9 cellular contexts compared by ENCODE assay signal in the genomic region with DNA sequence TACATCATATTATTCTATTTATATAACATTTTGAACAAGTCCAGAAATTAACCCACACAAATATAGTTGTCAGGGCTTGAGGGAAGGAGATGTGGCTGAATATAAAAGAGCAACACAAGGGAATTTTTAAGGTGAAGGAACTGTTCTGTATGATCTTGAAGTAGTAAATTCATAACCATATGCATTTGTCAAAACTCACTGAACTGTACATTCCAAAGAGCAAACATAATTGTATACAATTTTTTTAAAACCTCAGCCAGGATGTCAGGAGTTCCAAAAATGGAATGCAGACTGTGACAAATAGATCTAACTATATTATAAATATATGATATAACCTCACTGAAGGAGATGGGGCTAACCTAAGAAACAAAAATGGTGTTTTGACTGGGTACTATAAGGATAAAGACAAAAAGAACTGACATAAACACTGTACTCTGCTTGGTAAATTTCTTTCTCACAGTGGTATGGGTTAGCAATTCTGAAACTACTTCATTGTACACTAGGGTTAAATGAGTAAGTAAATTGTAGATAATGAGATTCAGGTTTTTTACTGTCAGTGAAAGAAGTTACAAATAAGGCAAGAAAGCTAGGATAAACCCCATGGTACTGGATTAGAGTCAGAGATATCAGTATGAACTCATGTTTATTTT. TPM values are rescaled to one million over a fixed set of nuclear protein-coding genes. Genes with fewer than 3 reads are reported as not detected.
DNase-seq lines count a peak whose midpoint lies in the region; ATAC-seq and TF ChIP-seq lines count a peak whose summit lies in the region.
"Had no signal": no experiment of that assay in that cellular context is flagged by ENCODE, and none has a peak within 500 bp of the region (broad histone marks: within the 10 kb centered on the region; RNA-seq: fewer than 3 reads in every experiment).

No MANE protein-coding gene starts in this region.

- no peak for DNase-seq in SK-N-SH
- DNase-seq in fibroblast of lung (ENCODE audit: low read depth in 2 of 2) = peak; percentile 23 to 47
- no peak for DNase-seq in SK-N-DZ (ENCODE audit: low spot score)
- DNase-seq in right atrium auricular region (ENCODE audit: low spot score) = no peak
- no peak for DNase-seq in aorta

- H3K79me2 ChIP-seq in SK-N-SH (ENCODE audit: insufficient read depth) (peaks cover 98% of the 10 kb centered on the region), fibroblast of lung (ENCODE audit: control insufficient read depth, insufficient read depth, low read length) (peaks cover 47% of the 10 kb centered on the region)

- H2AFZ ChIP-seq in SK-N-SH (ENCODE audit: low read depth) (no peak overlapping the region), fibroblast of lung (ENCODE audit: low read length) (no peak overlapping the region)

- H3K9me2 ChIP-seq in SK-N-SH = no peaks in the 10 kb centered on the region

- H3K27ac ChIP-seq in SK-N-SH (ENCODE audit: low read depth in 2 of 2, low read length in 1 of 2) = peak overlapping the region in 1 of 2 experiments; percentile 60; a peak in 3 of 4 replicates
- H3K27ac ChIP-seq in fibroblast of lung (ENCODE audit: insufficient read depth, low read length) = peak overlapping the region; percentile 29
- no peak overlapping the region for H3K27ac ChIP-seq in right atrium auricular region
- no peak overlapping the region for H3K27ac ChIP-seq in aorta (ENCODE audit: low read depth in 1 of 2, low read length in 2 of 2)

- H3K4me2 ChIP-seq in SK-N-SH (no peak overlapping the region), fibroblast of lung (ENCODE audit: extremely low read depth, insufficient read depth, low read length) (no peak overlapping the region)

- H3K4me3 ChIP-seq in SK-N-SH (ENCODE audit: low read depth in 2 of 2, low read length in 1 of 2) (no peak overlapping the region), fibroblast of lung (replicated peaks in 1 of 4; ENCODE audit: control extremely low read depth in 1 of 4, insufficient read depth in 1 of 4, low read depth in 3 of 4, low read length in 4 of 4) (no peak overlapping the region), right atrium auricular region (no peak overlapping the region), aorta (ENCODE audit: low read length in 2 of 2) (no peak overlapping the region)
- H3K4me3 ChIP-seq: K562 had no signal

- no peaks in the 10 kb centered on the region for H3K9me3 ChIP-seq in SK-N-SH
- no peaks in the 10 kb centered on the region for H3K9me3 ChIP-seq in fibroblast of lung (ENCODE audit: control insufficient read depth, insufficient read depth, low read depth, low read length)
- H3K9me3 ChIP-seq in right atrium auricular region = no peaks in the 10 kb centered on the region
- H3K9me3 ChIP-seq in aorta (ENCODE audit: control insufficient read depth, low read length) = no peaks in the 10 kb centered on the region

- H4K20me1 ChIP-seq in SK-N-SH (ENCODE audit: insufficient read depth) (peaks cover 52% of the 10 kb centered on the region), fibroblast of lung (ENCODE audit: control insufficient read depth, extremely low read depth, insufficient read depth, low read length) (no peaks in the 10 kb centered on the region)

- H3K4me1 ChIP-seq in SK-N-SH (ENCODE audit: control insufficient read depth in 1 of 2, insufficient read depth in 2 of 2, low read depth in 1 of 2, low read length in 1 of 2) (peaks cover 0 to 6% of the 10 kb centered on the region in 2 experiments; a peak in 3 of 4 replicates), fibroblast of lung (ENCODE audit: control insufficient read depth, extremely low read depth, insufficient read depth, low read length) (no peaks in the 10 kb centered on the region), right atrium auricular region (peaks cover 0 to 38% of the 10 kb centered on the region in 2 donors), aorta (ENCODE audit: control insufficient read depth in 1 of 2, insufficient read depth in 2 of 2, low read length in 2 of 2) (peaks cover 1 to 3% of the 10 kb centered on the region in 2 donors)

- peaks cover 5 to 20% of the 10 kb centered on the region in 2 experiments for H3K36me3 ChIP-seq in SK-N-SH (replicated peaks in 1 of 2; ENCODE audit: control insufficient read depth in 1 of 2, insufficient read depth in 2 of 2, low read length in 1 of 2)
- H3K36me3 ChIP-seq in fibroblast of lung (ENCODE audit: control insufficient read depth, insufficient read depth, low read length) = no peaks in the 10 kb centered on the region
- no peaks in the 10 kb centered on the region for H3K36me3 ChIP-seq in right atrium auricular region
- no peaks in the 10 kb centered on the region for H3K36me3 ChIP-seq in aorta (ENCODE audit: control insufficient read depth in 1 of 2, insufficient read depth in 2 of 2, low read length in 1 of 2)

- CTCF ChIA-PET in SK-N-SH (lab: Yijun Ruan, JAX) = no interaction called here

- ATAC-seq in SK-N-SH treated with all-trans-retinoic acid at 6 μM for 48 hours = peak; percentile 70
- peak; percentile 93 for ATAC-seq in GM21447 (IDR thresholded peaks at IDR 0.05; ENCODE audit: unreplicated experiment)
- ATAC-seq in HG03103 (IDR thresholded peaks at IDR 0.05; ENCODE audit: low read depth, unreplicated experiment) = peak; percentile 93
- ATAC-seq in aorta (ENCODE audit: low FRiP score) = no peak
- ATAC-seq: K562 had no signal

- POLR2A ChIA-PET in SK-N-SH (lab: Yijun Ruan, JAX) = no interaction called here

- TF ChIP-seq CTCF in SK-N-SH (IDR thresholded peaks at IDR 0.05) (no peak), fibroblast of lung (conservative IDR thresholded peaks at IDR 0.05 in 1 of 2, IDR thresholded peaks at IDR 0.05 in 1 of 2; ENCODE audit: low read depth in 1 of 2, low read length in 2 of 2) (no peak), right atrium auricular region (IDR thresholded peaks at IDR 0.05) (no peak)

- TF ChIP-seq EP300 in SK-N-SH (IDR thresholded peaks at IDR 0.05; ENCODE audit: borderline replicate concordance in 1 of 2, low read depth in 1 of 2, low read length in 1 of 2) = no peak

- intact Hi-C loops in aorta (cut with DNase I) = no loop called here

- TF ChIP-seq RAD21 in SK-N-SH (IDR thresholded peaks at IDR 0.05; ENCODE audit: low read length) = no peak

- H3K27me3 ChIP-seq in SK-N-SH (ENCODE audit: insufficient read depth) (no peaks in the 10 kb centered on the region), fibroblast of lung (ENCODE audit: control insufficient read depth, insufficient read depth, low read length) (no peaks in the 10 kb centered on the region), right atrium auricular region (no peaks in the 10 kb centered on the region), aorta (ENCODE audit: control insufficient read depth in 1 of 2, insufficient read depth in 2 of 2, low read length in 1 of 2) (no peaks in the 10 kb centered on the region)

- H3K9ac ChIP-seq in SK-N-SH (no peak overlapping the region), fibroblast of lung (ENCODE audit: insufficient read depth, low read length) (no peak overlapping the region)

- H3F3A ChIP-seq in SK-N-SH (replicated peaks; ENCODE audit: insufficient read depth) = peaks cover 17% of the 10 kb centered on the region

TF ChIP-seq in SK-N-SH treated with all-trans-retinoic acid at 6 μM for 48 hours, 23 proteins besides CTCF, POLR2A, EP300 and RAD21 (continues in another document):
- TF ChIP-seq, protein P1, sequence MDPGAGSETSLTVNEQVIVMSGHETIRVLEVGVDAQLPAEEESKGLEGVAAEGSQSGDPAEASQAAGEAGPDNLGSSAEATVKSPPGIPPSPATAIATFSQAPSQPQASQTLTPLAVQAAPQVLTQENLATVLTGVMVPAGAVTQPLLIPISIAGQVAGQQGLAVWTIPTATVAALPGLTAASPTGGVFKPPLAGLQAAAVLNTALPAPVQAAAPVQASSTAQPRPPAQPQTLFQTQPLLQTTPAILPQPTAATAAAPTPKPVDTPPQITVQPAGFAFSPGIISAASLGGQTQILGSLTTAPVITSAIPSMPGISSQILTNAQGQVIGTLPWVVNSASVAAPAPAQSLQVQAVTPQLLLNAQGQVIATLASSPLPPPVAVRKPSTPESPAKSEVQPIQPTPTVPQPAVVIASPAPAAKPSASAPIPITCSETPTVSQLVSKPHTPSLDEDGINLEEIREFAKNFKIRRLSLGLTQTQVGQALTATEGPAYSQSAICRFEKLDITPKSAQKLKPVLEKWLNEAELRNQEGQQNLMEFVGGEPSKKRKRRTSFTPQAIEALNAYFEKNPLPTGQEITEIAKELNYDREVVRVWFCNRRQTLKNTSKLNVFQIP (CRISPR knock-in tag; IDR thresholded peaks at IDR 0.05; ENCODE audit: borderline replicate concordance, low read depth) = no peak

TF ChIP-seq in SK-N-SH, 30 proteins besides CTCF, POLR2A, EP300 and RAD21 (continues in another document):
- TF ChIP-seq RCOR1 (IDR thresholded peaks at IDR 0.05; ENCODE audit: low read length) = no peak
- TF ChIP-seq MXI1 (IDR thresholded peaks at IDR 0.05; ENCODE audit: low read depth, low read length) = no peak
- TF ChIP-seq GATA2 (CRISPR knock-in tag; IDR thresholded peaks at IDR 0.05) = no peak
- no peak for TF ChIP-seq EZH2phosphoT487 (IDR thresholded peaks at IDR 0.05; ENCODE audit: borderline replicate concordance, low read depth)
- no peak for TF ChIP-seq FOXJ3 (CRISPR knock-in tag; IDR thresholded peaks at IDR 0.05)
- no peak for TF ChIP-seq SMC3 (IDR thresholded peaks at IDR 0.05; ENCODE audit: low read depth, low read length)
- no peak for TF ChIP-seq POLR2AphosphoS5 (IDR thresholded peaks at IDR 0.05; ENCODE audit: low read depth, low read length)
- no peak for TF ChIP-seq YY1 (IDR thresholded peaks at IDR 0.05; ENCODE audit: low read depth)

RNA-seq across cellular contexts. Expression of a gene that starts 14.4 kb away (rescaled TPM):
- 10.3 and 15.4 TPM in 2 replicates for polyA plus RNA-seq in SK-N-SH (2012; rRNA removed)
- polyA plus RNA-seq in SK-N-SH (2012; cell fraction: cytosol; rRNA removed) = 8.8 and 9.6 TPM in 2 replicates
- 34.5 and 40.9 TPM in 2 replicates for polyA plus RNA-seq in SK-N-SH (2012; cell fraction: nucleus; rRNA removed)
- 46.7 and 68.7 TPM in 2 replicates for total RNA-seq in fibroblast of lung
- 15.8 and 24.7 TPM in 2 replicates for polyA plus RNA-seq in fibroblast of lung
- polyA plus RNA-seq in fibroblast of lung (2012) = 17.2 and 31.0 TPM in 2 replicates
- polyA minus RNA-seq in fibroblast of lung (ENCODE audit: low replicate concordance) = 3.9 and 7.3 TPM in 2 replicates
- polyA plus RNA-seq in SK-N-DZ (2014; cell fraction: cytosol; rRNA removed) = 7.6 and 8.2 TPM in 2 replicates
- 11.2 and 14.5 TPM in 2 replicates for polyA plus RNA-seq in SK-N-DZ (2014; cell fraction: nucleus; rRNA removed)
- total RNA-seq in right atrium auricular region = 10 to 100 TPM; 44.1 to 49.6 TPM
- 10 to 100 TPM; 73.5 to 74.0 TPM for total RNA-seq in aorta
- 10 to 100 TPM; 14.5 to 25.5 TPM for polyA plus RNA-seq in aorta

Comparison
In these comparisons a context has a peak if more than half of its experiments do, and no peak if none do; other contexts are left out.
1. DNase-seq: peak in fibroblast of lung (2 of 2); none in SK-N-SH (single experiment), SK-N-DZ (single experiment), right atrium auricular region (single experiment) and aorta (0 of 2).